Comparison of ENCODE assay signal across 31 cellular contexts in the genomic region with DNA sequence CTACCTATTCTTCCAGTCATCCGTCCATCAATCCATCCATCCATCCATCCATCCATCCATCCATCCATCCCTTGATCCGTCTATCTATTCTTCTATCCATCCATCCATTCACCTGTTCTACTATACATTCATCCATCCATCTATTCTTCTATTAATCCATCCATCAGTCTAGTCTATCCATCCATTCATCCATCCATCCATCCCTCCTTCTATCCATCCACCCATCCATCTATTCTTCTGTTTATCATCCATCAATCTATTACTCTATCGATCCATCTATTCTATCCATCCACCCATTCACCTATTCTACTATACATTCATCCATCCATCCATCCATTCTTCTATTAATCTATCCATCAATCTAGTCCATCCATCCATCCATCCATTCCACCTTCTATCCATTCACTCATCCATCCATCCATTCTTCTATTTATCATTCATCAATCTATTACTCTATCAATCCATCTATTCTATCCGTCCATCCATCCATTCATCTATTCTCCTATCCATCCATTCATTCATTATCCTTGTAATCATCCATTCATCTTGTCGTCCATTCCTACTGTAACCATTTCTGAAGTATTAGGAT.
DNase-seq lines count a peak whose midpoint lies in the region; ATAC-seq, FAIRE-seq and TF ChIP-seq lines count a peak whose summit lies in the region.
"Had no signal": no experiment of that assay in that cellular context is flagged by ENCODE, and none has a peak within 500 bp of the region (broad histone marks: within the 10 kb centered on the region; RNA-seq: fewer than 3 reads in every experiment).

No MANE protein-coding gene starts in this region.

- H3K79me2 ChIP-seq in HepG2 (ENCODE audit: insufficient read depth, low read length) (no peaks in the 10 kb centered on the region), H1 (ENCODE audit: control insufficient read depth in 1 of 2, insufficient read depth in 2 of 2, low read length in 2 of 2) (no peaks in the 10 kb centered on the region), MM.1S (ENCODE audit: low read length) (no peaks in the 10 kb centered on the region)

- H2AFZ ChIP-seq in HepG2 (ENCODE audit: low read length), result no peak overlapping the region
- no peak overlapping the region for H2AFZ ChIP-seq in H1 (ENCODE audit: low read length)
- H2AFZ ChIP-seq in MM.1S (ENCODE audit: low read length), result no peak overlapping the region

- H3K9me3 ChIP-seq in HepG2 (ENCODE audit: low read length) (no peaks in the 10 kb centered on the region), right lobe of liver (no peaks in the 10 kb centered on the region), HEK293 (ENCODE audit: control insufficient read depth, insufficient read depth, low read depth, low read length) (no peaks in the 10 kb centered on the region), H1 (ENCODE audit: insufficient read depth in 2 of 2, low read depth in 1 of 2, low read length in 1 of 2) (no peaks in the 10 kb centered on the region), MM.1S (replicated peaks; ENCODE audit: insufficient read depth, low read length) (no peaks in the 10 kb centered on the region)
- H3K9me3 ChIP-seq: A549, BE2C, BLaER1, Caco-2 had no signal

- H2BK120ac ChIP-seq in H1 (replicated peaks; ENCODE audit: low read depth, low read length), result no peak overlapping the region

- no peak overlapping the region for H3K14ac ChIP-seq in H1 (ENCODE audit: insufficient read length)

- in situ Hi-C loops in HepG2 (cut with HindIII; ENCODE audit: extremely low pct_ligation_motif_present, low pct_unique_long_range_greater_than_20kb), result no loop called here

- intact Hi-C loops in HepG2 (cut with micrococcal nuclease; ENCODE audit: unreplicated experiment), result no loop called here
- intact Hi-C loops in right lobe of liver (cut with DNase I), result no loop called here

- no peak overlapping the region for H3K18ac ChIP-seq in H1 (ENCODE audit: extremely low read depth, low read length)

- H3K4me3 ChIP-seq in HepG2 (replicated peaks in 1 of 3; ENCODE audit: insufficient read depth in 1 of 3, low read depth in 2 of 3, low read length in 3 of 3), result no peak overlapping the region
- no peak overlapping the region for H3K4me3 ChIP-seq in right lobe of liver
- H3K4me3 ChIP-seq in HEK293 (ENCODE audit: low read depth, low read length), result no peak overlapping the region
- H3K4me3 ChIP-seq in H1 (ENCODE audit: extremely low read depth in 1 of 4, insufficient read depth in 2 of 4, low read depth in 3 of 4, low read length in 4 of 4), result no peak overlapping the region
- no peak overlapping the region for H3K4me3 ChIP-seq in MM.1S (ENCODE audit: low read length)
- H3K4me3 ChIP-seq: A549; BLaER1; BLaER1 treated with 17β-estradiol and CSF1 and Interleukin-3, amounts not matched to agents 10 nM and 100 nM had no signal

- no peak overlapping the region for H3K4ac ChIP-seq in H1 (replicated peaks; ENCODE audit: insufficient read length, low read depth, low read length)

- no peak overlapping the region for H2BK15ac ChIP-seq in H1 (ENCODE audit: low read length)

- no peak for ATAC-seq in HepG2
- no peak for ATAC-seq in right lobe of liver
- ATAC-seq: A549; CD8-positive, alpha-beta T cell had no signal

- POLR2A ChIA-PET in HepG2 (lab: Yijun Ruan, JAX), result no interaction called here
- POLR2A ChIA-PET in HEK293 (lab: Yijun Ruan, JAX), result no interaction called here
- POLR2A ChIA-PET in H1 (lab: Charles Lee; ENCODE audit: partially characterized antibody), result no interaction called here

- CTCF ChIA-PET in HepG2 (lab: Yijun Ruan, JAX; ENCODE audit: low intra/inter-chr PET ratio, low total read pairs) (no interaction called here), HEK293 (lab: Yijun Ruan, JAX) (interaction anchor here (0.7 kb wide), 1 partner anchor 23 kb away, joined by 3 read pairs; no protein-coding TSS in a partner anchor), H1 (lab: Charles Lee; ENCODE audit: partially characterized antibody) (no interaction called here)

- peak overlapping the region; percentile 82 for H3K56ac ChIP-seq in H1 (replicated peaks; ENCODE audit: insufficient read length, low read depth, low read length)

- H4K20me1 ChIP-seq in HepG2 (ENCODE audit: insufficient read depth, low read length) (no peaks in the 10 kb centered on the region), H1 (replicated peaks in 1 of 2; ENCODE audit: control insufficient read depth in 1 of 2, insufficient read depth in 2 of 2, low read length in 2 of 2) (peaks cover 0 to 1% of the 10 kb centered on the region in 2 experiments), MM.1S (ENCODE audit: insufficient read depth, low read length) (no peaks in the 10 kb centered on the region)
- H4K20me1 ChIP-seq: BLaER1; BLaER1 treated with 17β-estradiol and CSF1 and Interleukin-3, amounts not matched to agents 10 nM and 100 nM had no signal

- WGBS in HepG2 (ENCODE audit: low lambda C conversion rate), result 2% methylated on average over 5 of the region's 5 CpGs
- WGBS in right lobe of liver (ENCODE audit: insufficient coverage, low coverage, low lambda C conversion rate, missing lambda C conversion rate), result 65% methylated on average over 5 of the region's 5 CpGs
- 88 to 100% methylated on average over 3 to 5 of the region's 5 CpGs for WGBS in H1 (ENCODE audit: extremely low coverage in 1 of 2, insufficient coverage in 1 of 2, insufficient read length in 1 of 2, insufficient replicate concordance in 2 of 2, low coverage in 1 of 2, low lambda C conversion rate in 2 of 2, missing lambda C conversion rate in 1 of 2), 2 experiments

- H3K23me2 ChIP-seq in H1 (ENCODE audit: low read depth, low read length), result peaks cover 7% of the 10 kb centered on the region; the same call in 1 of the 2 replicates

- no peaks in the 10 kb centered on the region for H3K9me2 ChIP-seq in MM.1S (replicated peaks; ENCODE audit: insufficient read depth, low read length)

- no peaks in the 10 kb centered on the region for H3K36me3 ChIP-seq in HepG2 (replicated peaks in 1 of 2; ENCODE audit: control insufficient read depth in 1 of 2, insufficient read depth in 2 of 2, low read length in 2 of 2)
- H3K36me3 ChIP-seq in right lobe of liver, result no peaks in the 10 kb centered on the region
- no peaks in the 10 kb centered on the region for H3K36me3 ChIP-seq in HEK293 (ENCODE audit: control insufficient read depth in 2 of 2, insufficient read depth in 1 of 2, low read length in 2 of 2)
- H3K36me3 ChIP-seq in H1 (ENCODE audit: control insufficient read depth in 2 of 4, insufficient read depth in 4 of 4, low read length in 3 of 4), result no peaks in the 10 kb centered on the region
- no peaks in the 10 kb centered on the region for H3K36me3 ChIP-seq in MM.1S (replicated peaks; ENCODE audit: insufficient read depth, low read length)
- H3K36me3 ChIP-seq: BE2C; BLaER1; BLaER1 treated with 17β-estradiol and CSF1 and Interleukin-3, amounts not matched to agents 10 nM and 100 nM had no signal

- H3F3A ChIP-seq in MM.1S (ENCODE audit: insufficient read depth, low read length), result no peaks in the 10 kb centered on the region

- no peak overlapping the region for H2BK5ac ChIP-seq in H1 (ENCODE audit: low read depth, low read length)

- H3K4me2 ChIP-seq in HepG2 (ENCODE audit: low read depth, low read length) (no peak overlapping the region), H1 (ENCODE audit: insufficient read depth in 1 of 2, low read depth in 2 of 2, low read length in 2 of 2) (no peak overlapping the region), MM.1S (ENCODE audit: low read depth, low read length) (no peak overlapping the region)
- H3K4me2 ChIP-seq: A549; BLaER1; BLaER1 treated with 17β-estradiol and CSF1 and Interleukin-3, amounts not matched to agents 10 nM and 100 nM had no signal

- no peak overlapping the region for H4K91ac ChIP-seq in H1 (replicated peaks; ENCODE audit: insufficient read length, low read length)

- H2BK20ac ChIP-seq in H1 (ENCODE audit: low read length), result no peak overlapping the region

- no peak overlapping the region for H2BK12ac ChIP-seq in H1 (ENCODE audit: low read depth, low read length)

- H3K79me1 ChIP-seq in H1 (ENCODE audit: low read depth, low read length), result no peaks in the 10 kb centered on the region

- no TSS peak for BruUV-seq in HepG2 (replicated peaks; lab: Mats Ljungman, UMichigan)

- no peak for DNase-seq in HepG2 (ENCODE audit: low spot score)
- no peak for DNase-seq in right lobe of liver
- DNase-seq in H1 (ENCODE audit: low read depth in 1 of 2, low spot score in 2 of 2), result no peak
- DNase-seq in DMS79 (lab: John Stamatoyannopoulos, UW), result no peak
- no peak for DNase-seq in MM.1S
- DNase-seq: 8988T; ACHN; AML-193; BE2C; C1 segment of cervical spinal cord; Caco-2; Calu3; CD4-positive, alpha-beta memory T cell; CD4-positive, alpha-beta T cell; CD4-positive, CD25-positive, alpha-beta regulatory T cell; CD8-positive, alpha-beta memory T cell; CD8-positive, alpha-beta T cell; COR-L47; DMS 273 treated with DMSO at 0.1 percent for 48 hours; DMS153; DMS53; DMS79 treated with DMSO at 0.1 percent for 48 hours; DND-41; EL had no signal

- FAIRE-seq in HepG2 (lab: Jason Lieb, UNC), result no peak
- FAIRE-seq in H1 (lab: Jason Lieb, UNC), result no peak
- FAIRE-seq: A204.1, A549 had no signal

- TF ChIP-seq POLR2A in HepG2 (IDR thresholded peaks at IDR 0.05; ENCODE audit: insufficient read depth in 1 of 2, low read depth in 2 of 2, low read length in 2 of 2), result no peak
- no peak for TF ChIP-seq POLR2A in right lobe of liver (IDR thresholded peaks at IDR 0.05)
- no peak for TF ChIP-seq POLR2A in H1 (IDR thresholded peaks at IDR 0.05; ENCODE audit: control extremely low read depth in 1 of 2, low read depth in 2 of 2, low read length in 2 of 2)

- no peak overlapping the region for H4K5ac ChIP-seq in H1 (ENCODE audit: insufficient read length, low read depth, low read length)

- no peak overlapping the region for H3K9ac ChIP-seq in HepG2 (ENCODE audit: insufficient read depth, low read depth, low read length)
- no peak overlapping the region for H3K9ac ChIP-seq in H1 (replicated peaks in 1 of 4; ENCODE audit: extremely low read depth in 1 of 4, low read depth in 3 of 4, low read length in 3 of 4)
- no peak overlapping the region for H3K9ac ChIP-seq in MM.1S (ENCODE audit: low read length)
- H3K9ac ChIP-seq: BLaER1; BLaER1 treated with 17β-estradiol and CSF1 and Interleukin-3, amounts not matched to agents 10 nM and 100 nM had no signal

- TF ChIP-seq RAD21 in HepG2 (CRISPR knock-in tag; IDR thresholded peaks at IDR 0.05) (no peak), H1 (IDR thresholded peaks at IDR 0.05 in 1 of 2, conservative IDR thresholded peaks at IDR 0.05 in 1 of 2; ENCODE audit: low read depth in 2 of 2, low read length in 2 of 2) (no peak)

- TF ChIP-seq EP300 in HepG2 (IDR thresholded peaks at IDR 0.05; ENCODE audit: low read depth in 2 of 2, low read length in 2 of 2), result no peak
- TF ChIP-seq EP300 in HepG2 (CRISPR knock-in tag; IDR thresholded peaks at IDR 0.05; ENCODE audit: borderline replicate concordance), result no peak
- TF ChIP-seq EP300 in H1 (IDR thresholded peaks at IDR 0.05; ENCODE audit: borderline replicate concordance in 1 of 2, low read depth in 2 of 2, low read length in 2 of 2), result no peak

- H3K4me1 ChIP-seq in HepG2 (ENCODE audit: insufficient read depth, low read length) (peaks cover 3% of the 10 kb centered on the region), right lobe of liver (peaks cover 0 to 4% (median 0%) of the 10 kb centered on the region in 4 donors), HEK293 (ENCODE audit: control insufficient read depth, insufficient read depth, low read length) (no peaks in the 10 kb centered on the region), H1 (replicated peaks in 1 of 4; ENCODE audit: control insufficient read depth in 3 of 4, insufficient read depth in 4 of 4, low read length in 3 of 4) (no peaks in the 10 kb centered on the region), MM.1S (ENCODE audit: low read length) (no peaks in the 10 kb centered on the region)
- H3K4me1 ChIP-seq: A549; BE2C; BLaER1; BLaER1 treated with 17β-estradiol and CSF1 and Interleukin-3, amounts not matched to agents 10 nM and 100 nM; Caco-2 had no signal

- H3K27ac ChIP-seq in HepG2 (ENCODE audit: extremely low read length, insufficient read depth, low read length) (no peak overlapping the region), right lobe of liver (no peak overlapping the region), HEK293 (ENCODE audit: extremely low read depth, low read depth, low read length) (no peak overlapping the region), H1 (ENCODE audit: low read depth, low read length) (no peak overlapping the region), MM.1S (ENCODE audit: low read length) (no peak overlapping the region)
- H3K27ac ChIP-seq: 22Rv1; A549; BLaER1; BLaER1 treated with 17β-estradiol and CSF1 and Interleukin-3, amounts not matched to agents 10 nM and 100 nM; C4-2B had no signal

- H4K8ac ChIP-seq in H1 (ENCODE audit: extremely low read depth, insufficient read depth, low read length), result no peak overlapping the region

- H3K27me3 ChIP-seq in HepG2 (ENCODE audit: control insufficient read depth in 1 of 2, insufficient read depth in 2 of 2, low read length in 2 of 2) (peaks cover 3 to 11% of the 10 kb centered on the region in 2 experiments; a peak in 3 of 5 replicates), right lobe of liver (no peaks in the 10 kb centered on the region), H1 (replicated peaks in 1 of 4; ENCODE audit: control insufficient read depth in 3 of 4, extremely low read depth in 1 of 4, insufficient read depth in 3 of 4, low read length in 3 of 4) (no peaks in the 10 kb centered on the region), MM.1S (replicated peaks; ENCODE audit: insufficient read depth, low read length) (no peaks in the 10 kb centered on the region)
- H3K27me3 ChIP-seq: BE2C; BLaER1; BLaER1 treated with 17β-estradiol and CSF1 and Interleukin-3, amounts not matched to agents 10 nM and 100 nM had no signal

- H3K23ac ChIP-seq in H1 (ENCODE audit: insufficient read length), result no peak overlapping the region

- H2AK5ac ChIP-seq in H1 (ENCODE audit: low read depth, low read length), result no peak overlapping the region

- no peak for TF ChIP-seq CTCF in HepG2 (CRISPR knock-in tag; IDR thresholded peaks at IDR 0.05)
- TF ChIP-seq CTCF in right lobe of liver (IDR thresholded peaks at IDR 0.05), result no peak
- no peak for TF ChIP-seq CTCF in HEK293 (tag by site-specific recombination; IDR thresholded peaks at IDR 0.05)
- TF ChIP-seq CTCF in H1 (IDR thresholded peaks at IDR 0.05; ENCODE audit: control extremely low read depth in 1 of 3, insufficient read depth in 1 of 3, low read depth in 1 of 3, low read length in 3 of 3), result no peak
- TF ChIP-seq CTCF in MM.1S (IDR thresholded peaks at IDR 0.05; ENCODE audit: low read length), result no peak

Comparison
In these comparisons a context has a peak if more than half of its experiments do, and no peak if none do; other contexts are left out.
1. Of the 63 proteins assayed by ChIP-seq in both HepG2 and HEK293: peak only in HepG2: none; only in HEK293: ZNF776; in both: none; in neither: 62.